6 cellular contexts compared by ENCODE assay signal in the genomic region with DNA sequence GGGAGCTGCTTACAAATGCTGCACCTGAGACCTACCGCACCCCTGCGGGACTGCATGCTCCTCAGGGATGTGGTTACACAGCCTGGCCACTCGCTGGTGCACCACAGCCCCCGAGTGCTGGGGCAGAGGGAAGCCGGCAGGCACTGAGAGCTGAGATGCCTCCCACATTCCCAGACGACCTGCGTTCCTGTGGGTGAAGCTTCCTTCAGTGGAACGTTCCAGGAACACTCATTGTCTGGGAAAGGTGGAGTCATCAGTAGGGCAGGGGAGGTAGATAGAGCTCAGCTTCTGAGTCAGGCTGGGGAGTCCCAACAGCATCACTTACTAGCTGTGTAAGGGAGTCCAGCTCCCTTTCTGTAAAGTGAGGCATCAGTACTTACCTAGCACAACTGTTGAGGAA. TPM values are rescaled to one million over a fixed set of nuclear protein-coding genes. Genes with fewer than 3 reads are reported as not detected.
"Had no signal": no experiment of that assay in that cellular context is flagged by ENCODE, and none has a peak within 500 bp of the region (broad histone marks: within the 10 kb centered on the region; RNA-seq: fewer than 3 reads in every experiment).

No MANE protein-coding gene starts in this region.

RNA-seq across cellular contexts. Expression of a gene that starts 2.5 kb away (rescaled TPM):
- total RNA-seq: activated B cell treated with CpG ODN at 0.5 μM for 24 hours; activated CD8-positive, alpha-beta memory T cell treated with anti-CD3 and anti-CD28 coated beads for 36 hours; aorta; NCI-H460; OCI-LY7; T-cell had no signal
